11 cellular contexts compared by ENCODE assay signal in genomic region chr4:2263701-2264321, GRCh38. TPM values are rescaled to one million over a fixed set of nuclear protein-coding genes. Genes with fewer than 3 reads are reported as not detected.
DNase-seq lines count a peak whose midpoint lies in the region; ATAC-seq lines count a peak whose summit lies in the region.
"Had no signal": no experiment of that assay in that cellular context is flagged by ENCODE, and none has a peak within 500 bp of the region (broad histone marks: within the 10 kb centered on the region; RNA-seq: fewer than 3 reads in every experiment).

No MANE protein-coding gene starts in this region.

- no peaks in the 10 kb centered on the region for H3K27me3 Mint-ChIP-seq in activated naive CD4-positive, alpha-beta T cell treated with anti-CD3 and anti-CD28 coated beads, Interleukin-2, amount 10 ng/mL, durations not matched to agents 7 days and 5 days

- H3K4me3 Mint-ChIP-seq in activated naive CD4-positive, alpha-beta T cell treated with anti-CD3 and anti-CD28 coated beads, Interleukin-2, amount 10 ng/mL, durations not matched to agents 7 days and 5 days: peak overlapping the region; percentile 72

- ATAC-seq in GM18907 (IDR thresholded peaks at IDR 0.05; ENCODE audit: unreplicated experiment): no peak
- ATAC-seq: foreskin keratinocyte, GM12878 had no signal

- peak overlapping the region; percentile 90 for H3K27ac Mint-ChIP-seq in activated naive CD4-positive, alpha-beta T cell treated with anti-CD3 and anti-CD28 coated beads, Interleukin-2, amount 10 ng/mL, durations not matched to agents 7 days and 5 days

- DNase-seq in activated naive CD4-positive, alpha-beta T cell treated with anti-CD3 and anti-CD28 coated beads, Interleukin-2, amount 10 ng/mL, durations not matched to agents 7 days and 5 days: no peak
- no peak for DNase-seq in activated naive CD4-positive, alpha-beta T cell treated with anti-CD3 and anti-CD28 coated beads, Interleukin-2, amount 50 U/mL, for 16 hours
- DNase-seq in RPMI8226 (peak; percentile 79), UCSD-AML1 (lab: John Stamatoyannopoulos, UW; ENCODE audit: unreplicated experiment) (no peak), mesenteric fat pad (ENCODE audit: low spot score) (no peak)
- DNase-seq: foreskin keratinocyte, SHP77 had no signal

- CTCF ChIA-PET in activated naive CD4-positive, alpha-beta T cell treated with anti-CD3 and anti-CD28 coated beads, Interleukin-2, amount 10 ng/mL, durations not matched to agents 7 days and 5 days (lab: Charles Lee): no interaction called here

- H3K9ac ChIP-seq in iPS-15b (ENCODE audit: low read depth, low read length) (peak overlapping the region; percentile 24), stomach smooth muscle (ENCODE audit: low read length in 2 of 2) (no peak overlapping the region)

- H3K4me1 Mint-ChIP-seq in activated naive CD4-positive, alpha-beta T cell treated with anti-CD3 and anti-CD28 coated beads, Interleukin-2, amount 10 ng/mL, durations not matched to agents 7 days and 5 days: peaks cover 5% of the 10 kb centered on the region

- no peak overlapping the region for H3K4me3 ChIP-seq in iPS-15b (ENCODE audit: low read depth, low read length)
- H3K4me3 ChIP-seq in stomach smooth muscle (ENCODE audit: low read length in 2 of 2): no peak overlapping the region

- H3K36me3 Mint-ChIP-seq in activated naive CD4-positive, alpha-beta T cell treated with anti-CD3 and anti-CD28 coated beads, Interleukin-2, amount 10 ng/mL, durations not matched to agents 7 days and 5 days: no peaks in the 10 kb centered on the region

- H3K27ac ChIP-seq in stomach smooth muscle (ENCODE audit: low read length): peak overlapping the region; percentile 96
- H3K27ac ChIP-seq: foreskin keratinocyte had no signal

- peaks cover 6% of the 10 kb centered on the region for H3K36me3 ChIP-seq in iPS-15b (ENCODE audit: control insufficient read depth, insufficient read depth, low read length)
- H3K36me3 ChIP-seq in stomach smooth muscle (ENCODE audit: control insufficient read depth in 2 of 2, insufficient read depth in 2 of 2, low read length in 2 of 2): no peaks in the 10 kb centered on the region

- H3K27me3 ChIP-seq in iPS-15b (ENCODE audit: control insufficient read depth, insufficient read depth, low read length) (no peaks in the 10 kb centered on the region), stomach smooth muscle (ENCODE audit: control insufficient read depth in 1 of 2, insufficient read depth in 2 of 2, low read length in 2 of 2) (no peaks in the 10 kb centered on the region)
- H3K27me3 ChIP-seq: foreskin keratinocyte had no signal

- H3K4me1 ChIP-seq in iPS-15b (ENCODE audit: control insufficient read depth, insufficient read depth, low read length): no peaks in the 10 kb centered on the region
- H3K4me1 ChIP-seq in stomach smooth muscle (ENCODE audit: control insufficient read depth, insufficient read depth, low read length): peaks cover 65% of the 10 kb centered on the region
- H3K4me1 ChIP-seq: foreskin keratinocyte had no signal

- H3K9me3 ChIP-seq in iPS-15b (ENCODE audit: control insufficient read depth, insufficient read depth, low read length) (no peaks in the 10 kb centered on the region), stomach smooth muscle (ENCODE audit: control insufficient read depth in 2 of 2, low read length in 2 of 2) (no peaks in the 10 kb centered on the region)

- H3K9me3 Mint-ChIP-seq in activated naive CD4-positive, alpha-beta T cell treated with anti-CD3 and anti-CD28 coated beads, Interleukin-2, amount 10 ng/mL, durations not matched to agents 7 days and 5 days: no peaks in the 10 kb centered on the region

RNA-seq across cellular contexts. Expression of gene MXD4, which starts 1.9 kb away (rescaled TPM):
- total RNA-seq in mesenteric fat pad: 61.3 TPM

RNA-seq across cellular contexts. Expression of gene HAUS3, which starts 21.9 kb away (rescaled TPM):
- 12.7 TPM for total RNA-seq in mesenteric fat pad

RNA-seq across cellular contexts. Expression of gene POLN, which starts 21.9 kb away (rescaled TPM):
- total RNA-seq in mesenteric fat pad: 12.8 TPM
